Comparison of ENCODE assay signal across 16 cellular contexts in the genomic region with DNA sequence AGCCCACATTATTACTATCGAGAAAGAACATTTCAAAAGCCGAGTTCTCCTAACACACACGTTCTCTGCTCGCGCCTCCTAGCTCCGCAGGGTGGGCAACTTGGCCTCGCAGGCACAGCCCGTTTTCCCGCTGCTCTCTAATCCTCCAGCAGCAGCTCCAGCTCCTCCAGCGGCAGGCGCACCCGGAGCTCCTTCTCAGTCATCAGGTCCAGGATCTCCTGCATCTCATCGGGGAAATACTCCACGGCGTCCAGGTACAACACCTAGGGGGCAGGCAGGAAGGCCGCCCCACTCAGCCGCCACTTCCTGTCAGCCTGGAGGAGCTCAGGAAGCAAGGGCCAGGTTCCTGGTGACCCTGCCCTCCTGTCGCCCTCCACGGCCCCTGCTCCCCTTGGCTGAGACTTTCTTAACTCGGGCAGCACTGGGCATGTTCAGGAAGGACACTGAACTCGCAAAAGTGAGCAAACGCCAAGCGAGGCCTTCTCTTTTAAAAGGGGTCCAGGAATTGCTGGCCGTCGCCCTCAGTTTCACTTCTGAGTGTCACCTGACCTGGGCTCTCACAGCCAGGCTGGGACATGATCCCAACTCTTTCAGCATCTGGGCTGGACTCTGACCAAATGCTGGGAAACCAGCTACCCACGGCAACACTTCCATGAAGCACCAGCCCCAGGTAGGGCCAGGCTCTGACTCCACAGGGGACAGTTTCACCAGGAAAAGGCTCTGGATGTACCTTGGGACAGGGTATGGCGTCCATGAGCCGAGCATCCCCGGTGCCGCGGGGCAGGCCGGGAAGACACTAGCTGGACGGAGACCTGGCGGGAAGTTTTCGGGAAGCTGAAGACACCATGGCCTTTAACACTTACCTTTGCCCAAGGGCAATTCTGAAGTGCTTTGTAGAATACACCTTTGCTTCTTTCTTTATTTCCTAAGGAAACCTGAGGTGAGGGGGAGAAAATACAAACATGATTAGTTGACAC.
"Had no signal": no experiment of that assay in that cellular context is flagged by ENCODE, and none has a peak within 500 bp of the region (broad histone marks: within the 10 kb centered on the region; RNA-seq: fewer than 3 reads in every experiment).

No MANE protein-coding gene starts in this region.

- H3K27ac ChIP-seq: adrenal gland, upper lobe of left lung had no signal

- H3K27me3 Mint-ChIP-seq: central memory CD8-positive, alpha-beta T cell had no signal

- DNase-seq: activated CD4-positive, alpha-beta T cell treated with anti-CD3 and anti-CD28 coated beads for 1 hour; activated CD4-positive, alpha-beta T cell treated with anti-CD3 and anti-CD28 coated beads, Interleukin-2, amount 50 U/mL, for 48 hours; activated CD8-positive, alpha-beta memory T cell treated with anti-CD3 and anti-CD28 coated beads, Interleukin-2, amount 50 U/mL, for 4 hours; activated naive CD4-positive, alpha-beta T cell treated with anti-CD3 and anti-CD28 coated beads for 36 hours; dermis blood vessel endothelial cell; left colon; mesenchymal stem cell; retina; stimulated activated naive CD4-positive, alpha-beta T cell; SW 1271; T-helper 9 cell had no signal

- H3K9me3 ChIP-seq: adrenal gland, upper lobe of left lung had no signal

- H3K4me2 ChIP-seq: smooth muscle cell had no signal

- H3K4me3 ChIP-seq: adrenal gland, smooth muscle cell, upper lobe of left lung had no signal

- ATAC-seq: esophagus mucosa, left colon had no signal

- H3K9me3 Mint-ChIP-seq: activated naive CD4-positive, alpha-beta T cell treated with anti-CD3 and anti-CD28 coated beads for 36 hours; central memory CD8-positive, alpha-beta T cell had no signal

- H3K4me3 Mint-ChIP-seq: activated naive CD4-positive, alpha-beta T cell treated with anti-CD3 and anti-CD28 coated beads for 36 hours; central memory CD8-positive, alpha-beta T cell had no signal

- H3K27me3 ChIP-seq: adrenal gland, upper lobe of left lung had no signal

- H3K27ac Mint-ChIP-seq: activated naive CD4-positive, alpha-beta T cell treated with anti-CD3 and anti-CD28 coated beads for 36 hours had no signal
